24 cellular contexts compared by ENCODE assay signal in genomic region chr16:27802664-27803450, GRCh38.
"Had no signal": no experiment of that assay in that cellular context is flagged by ENCODE, and none has a peak within 500 bp of the region (broad histone marks: within the 10 kb centered on the region; RNA-seq: fewer than 3 reads in every experiment).

No MANE protein-coding gene starts in this region.

- DNase-seq: dermis blood vessel endothelial cell; dorsolateral prefrontal cortex; effector CD4-positive, alpha-beta T cell; effector memory CD4-positive, alpha-beta T cell; foreskin melanocyte; gastrocnemius medialis; glutamatergic neuron; head of caudate nucleus; heart right ventricle; hippocampal formation; kidney glomerular epithelial cell; left colon; left ventricle myocardium inferior; lower lobe of right lung; mesenchymal stem cell; mucosa of descending colon had no signal

- H3K4me3 ChIP-seq: coronary artery, dorsolateral prefrontal cortex, esophagus muscularis mucosa, gastrocnemius medialis, heart right ventricle, left ventricle myocardium inferior, lower lobe of right lung, mucosa of descending colon had no signal

- FAIRE-seq: colon, endothelial cell of umbilical vein, islet of Langerhans, keratinocyte had no signal

- H3K27ac ChIP-seq: coronary artery, dorsolateral prefrontal cortex, esophagus muscularis mucosa, gastrocnemius medialis, heart right ventricle, left ventricle myocardium inferior, lower lobe of right lung had no signal

- H3K9me3 ChIP-seq: esophagus muscularis mucosa, gastrocnemius medialis, heart right ventricle, left ventricle myocardium inferior, lower lobe of right lung, mucosa of descending colon had no signal

- ATAC-seq: gastrocnemius medialis, heart right ventricle, left colon, left lobe of liver, lower lobe of right lung, mucosa of descending colon had no signal

- H3K27ac Mint-ChIP-seq: mesothelial cell of epicardium had no signal

- H3K4me1 Mint-ChIP-seq: mesothelial cell of epicardium had no signal

- H3K4me3 Mint-ChIP-seq: mesothelial cell of epicardium had no signal

- H3K9me3 Mint-ChIP-seq: mesothelial cell of epicardium had no signal

- H3K4me1 ChIP-seq: esophagus muscularis mucosa, gastrocnemius medialis, heart right ventricle, left ventricle myocardium inferior, lower lobe of right lung had no signal

- H3K36me3 ChIP-seq: esophagus muscularis mucosa, gastrocnemius medialis, heart right ventricle, left ventricle myocardium inferior, lower lobe of right lung had no signal

- H3K36me3 Mint-ChIP-seq: mesothelial cell of epicardium had no signal

- H3K27me3 ChIP-seq: dorsolateral prefrontal cortex had no signal
